Comparison of ENCODE assay signal across 2 cellular contexts in the genomic region with DNA sequence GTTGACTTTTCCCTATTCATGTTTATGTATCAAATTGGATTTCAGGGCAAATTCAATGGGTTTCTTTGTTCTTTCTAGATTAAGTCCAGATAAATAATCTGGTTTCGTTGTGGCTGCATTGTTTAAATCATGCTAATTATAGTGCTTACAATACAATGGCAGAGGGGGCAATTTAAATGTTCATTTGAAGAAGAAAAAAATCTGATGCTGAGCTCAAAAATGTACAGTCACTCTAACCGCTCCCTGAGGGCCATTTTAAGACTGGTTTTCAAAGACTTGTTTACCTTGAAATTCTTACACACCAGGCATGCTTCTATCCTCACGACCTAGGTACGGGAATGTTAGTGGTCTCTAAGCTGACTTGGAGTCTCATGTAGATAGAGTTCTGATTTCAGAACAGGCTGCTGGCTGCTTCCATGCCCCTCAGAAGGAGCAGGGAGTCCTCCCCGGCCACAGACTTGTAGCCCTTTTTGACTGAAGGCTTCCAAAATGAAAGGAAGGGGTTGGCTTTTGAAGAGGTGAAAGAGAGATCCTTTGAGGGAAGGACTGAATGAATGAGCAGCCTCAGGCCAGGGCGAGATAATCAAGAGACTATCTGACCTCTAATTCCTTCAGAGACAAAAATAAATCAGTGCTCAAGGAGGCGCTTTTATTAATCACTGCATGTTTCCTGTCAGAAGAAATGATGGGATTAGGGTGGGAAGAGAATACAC.
TF ChIP-seq lines count a peak whose summit lies in the region.

No MANE protein-coding gene starts in this region.

TF ChIP-seq in HEK293, 187 proteins besides CTCF, POLR2A, EP300 and RAD21:
- TF ChIP-seq ZNF610 (tag by site-specific recombination; IDR thresholded peaks at IDR 0.05; ENCODE audit: borderline replicate concordance) = no peak
- TF ChIP-seq, protein P1, sequence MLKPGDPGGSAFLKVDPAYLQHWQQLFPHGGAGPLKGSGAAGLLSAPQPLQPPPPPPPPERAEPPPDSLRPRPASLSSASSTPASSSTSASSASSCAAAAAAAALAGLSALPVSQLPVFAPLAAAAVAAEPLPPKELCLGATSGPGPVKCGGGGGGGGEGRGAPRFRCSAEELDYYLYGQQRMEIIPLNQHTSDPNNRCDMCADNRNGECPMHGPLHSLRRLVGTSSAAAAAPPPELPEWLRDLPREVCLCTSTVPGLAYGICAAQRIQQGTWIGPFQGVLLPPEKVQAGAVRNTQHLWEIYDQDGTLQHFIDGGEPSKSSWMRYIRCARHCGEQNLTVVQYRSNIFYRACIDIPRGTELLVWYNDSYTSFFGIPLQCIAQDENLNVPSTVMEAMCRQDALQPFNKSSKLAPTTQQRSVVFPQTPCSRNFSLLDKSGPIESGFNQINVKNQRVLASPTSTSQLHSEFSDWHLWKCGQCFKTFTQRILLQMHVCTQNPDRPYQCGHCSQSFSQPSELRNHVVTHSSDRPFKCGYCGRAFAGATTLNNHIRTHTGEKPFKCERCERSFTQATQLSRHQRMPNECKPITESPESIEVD (tag by site-specific recombination; IDR thresholded peaks at IDR 0.05) = peak; percentile 63
- no peak for TF ChIP-seq ZNF10 (tag by site-specific recombination; IDR thresholded peaks at IDR 0.05)
- TF ChIP-seq, protein P2, sequence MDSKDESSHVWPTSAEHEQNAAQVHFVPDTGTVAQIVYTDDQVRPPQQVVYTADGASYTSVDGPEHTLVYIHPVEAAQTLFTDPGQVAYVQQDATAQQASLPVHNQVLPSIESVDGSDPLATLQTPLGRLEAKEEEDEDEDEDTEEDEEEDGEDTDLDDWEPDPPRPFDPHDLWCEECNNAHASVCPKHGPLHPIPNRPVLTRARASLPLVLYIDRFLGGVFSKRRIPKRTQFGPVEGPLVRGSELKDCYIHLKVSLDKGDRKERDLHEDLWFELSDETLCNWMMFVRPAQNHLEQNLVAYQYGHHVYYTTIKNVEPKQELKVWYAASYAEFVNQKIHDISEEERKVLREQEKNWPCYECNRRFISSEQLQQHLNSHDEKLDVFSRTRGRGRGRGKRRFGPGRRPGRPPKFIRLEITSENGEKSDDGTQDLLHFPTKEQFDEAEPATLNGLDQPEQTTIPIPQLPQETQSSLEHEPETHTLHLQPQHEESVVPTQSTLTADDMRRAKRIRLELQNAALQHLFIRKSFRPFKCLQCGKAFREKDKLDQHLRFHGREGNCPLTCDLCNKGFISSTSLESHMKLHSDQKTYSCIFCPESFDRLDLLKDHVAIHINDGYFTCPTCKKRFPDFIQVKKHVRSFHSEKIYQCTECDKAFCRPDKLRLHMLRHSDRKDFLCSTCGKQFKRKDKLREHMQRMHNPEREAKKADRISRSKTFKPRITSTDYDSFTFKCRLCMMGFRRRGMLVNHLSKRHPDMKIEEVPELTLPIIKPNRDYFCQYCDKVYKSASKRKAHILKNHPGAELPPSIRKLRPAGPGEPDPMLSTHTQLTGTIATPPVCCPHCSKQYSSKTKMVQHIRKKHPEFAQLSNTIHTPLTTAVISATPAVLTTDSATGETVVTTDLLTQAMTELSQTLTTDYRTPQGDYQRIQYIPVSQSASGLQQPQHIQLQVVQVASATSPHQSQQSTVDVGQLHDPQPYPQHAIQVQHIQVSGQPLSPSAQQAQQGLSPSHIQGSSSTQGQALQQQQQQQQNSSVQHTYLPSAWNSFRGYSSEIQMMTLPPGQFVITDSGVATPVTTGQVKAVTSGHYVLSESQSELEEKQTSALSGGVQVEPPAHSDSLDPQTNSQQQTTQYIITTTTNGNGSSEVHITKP (tag by site-specific recombination; IDR thresholded peaks at IDR 0.05) = no peak
- no peak for TF ChIP-seq KLF9 (tag by site-specific recombination; IDR thresholded peaks at IDR 0.05; ENCODE audit: low read depth)
- TF ChIP-seq SP7 (tag by site-specific recombination; IDR thresholded peaks at IDR 0.05) = peak; percentile 52
- TF ChIP-seq ZNF132 (tag by site-specific recombination; IDR thresholded peaks at IDR 0.05; ENCODE audit: borderline replicate concordance) = no peak
- no peak for TF ChIP-seq KLF8 (tag by site-specific recombination; IDR thresholded peaks at IDR 0.05)
- no peak for TF ChIP-seq ZBTB8A (tag by site-specific recombination; IDR thresholded peaks at IDR 0.05)
- peak; percentile 63 for TF ChIP-seq FEZF1 (tag by site-specific recombination; IDR thresholded peaks at IDR 0.05)

TF ChIP-seq in GM12878, 131 proteins besides CTCF, POLR2A, EP300 and RAD21:
- TF ChIP-seq ZNF622 (IDR thresholded peaks at IDR 0.05) (no peak), SUZ12 (IDR thresholded peaks at IDR 0.05; ENCODE audit: unreplicated experiment) (no peak), NFIC (IDR thresholded peaks at IDR 0.05; ENCODE audit: low read depth, low read length) (no peak), NFXL1 (IDR thresholded peaks at IDR 0.05; ENCODE audit: borderline replicate concordance) (peak; percentile 84; the same call in 1 of the 2 replicates), YY1 (IDR thresholded peaks at IDR 0.05; ENCODE audit: low read depth, low read length) (no peak), PAX8 (IDR thresholded peaks at IDR 0.05) (no peak), MEF2B (IDR thresholded peaks at IDR 0.05; ENCODE audit: partially characterized antibody, poor library complexity, severe bottlenecking) (no peak), CREM (IDR thresholded peaks at IDR 0.05; ENCODE audit: low read depth) (no peak), GATAD2B (conservative IDR thresholded peaks at IDR 0.05; ENCODE audit: low read depth) (no peak), TCF3 (IDR thresholded peaks at IDR 0.05; ENCODE audit: borderline replicate concordance, insufficient read depth, low read depth, low read length) (no peak), ETV6 (conservative IDR thresholded peaks at IDR 0.05 in 1 of 2, IDR thresholded peaks at IDR 0.05 in 1 of 2; ENCODE audit: borderline replicate concordance in 1 of 2, low read depth in 1 of 2) (peak in 1 of 2 experiments; percentile 80; a peak in 2 of 4 replicates), CHD2 (IDR thresholded peaks at IDR 0.05; ENCODE audit: borderline replicate concordance, low read depth, low read length) (no peak), IKZF2 (IDR thresholded peaks at IDR 0.05) (no peak), CHD4 (IDR thresholded peaks at IDR 0.05) (no peak)
- TF ChIP-seq, protein P3, sequence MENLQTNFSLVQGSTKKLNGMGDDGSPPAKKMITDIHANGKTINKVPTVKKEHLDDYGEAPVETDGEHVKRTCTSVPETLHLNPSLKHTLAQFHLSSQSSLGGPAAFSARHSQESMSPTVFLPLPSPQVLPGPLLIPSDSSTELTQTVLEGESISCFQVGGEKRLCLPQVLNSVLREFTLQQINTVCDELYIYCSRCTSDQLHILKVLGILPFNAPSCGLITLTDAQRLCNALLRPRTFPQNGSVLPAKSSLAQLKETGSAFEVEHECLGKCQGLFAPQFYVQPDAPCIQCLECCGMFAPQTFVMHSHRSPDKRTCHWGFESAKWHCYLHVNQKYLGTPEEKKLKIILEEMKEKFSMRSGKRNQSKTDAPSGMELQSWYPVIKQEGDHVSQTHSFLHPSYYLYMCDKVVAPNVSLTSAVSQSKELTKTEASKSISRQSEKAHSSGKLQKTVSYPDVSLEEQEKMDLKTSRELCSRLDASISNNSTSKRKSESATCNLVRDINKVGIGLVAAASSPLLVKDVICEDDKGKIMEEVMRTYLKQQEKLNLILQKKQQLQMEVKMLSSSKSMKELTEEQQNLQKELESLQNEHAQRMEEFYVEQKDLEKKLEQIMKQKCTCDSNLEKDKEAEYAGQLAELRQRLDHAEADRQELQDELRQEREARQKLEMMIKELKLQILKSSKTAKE (IDR thresholded peaks at IDR 0.05; ENCODE audit: low read depth, poor library complexity, severe bottlenecking) = no peak
